Comparison of ENCODE assay signal across 17 cellular contexts in the genomic region with DNA sequence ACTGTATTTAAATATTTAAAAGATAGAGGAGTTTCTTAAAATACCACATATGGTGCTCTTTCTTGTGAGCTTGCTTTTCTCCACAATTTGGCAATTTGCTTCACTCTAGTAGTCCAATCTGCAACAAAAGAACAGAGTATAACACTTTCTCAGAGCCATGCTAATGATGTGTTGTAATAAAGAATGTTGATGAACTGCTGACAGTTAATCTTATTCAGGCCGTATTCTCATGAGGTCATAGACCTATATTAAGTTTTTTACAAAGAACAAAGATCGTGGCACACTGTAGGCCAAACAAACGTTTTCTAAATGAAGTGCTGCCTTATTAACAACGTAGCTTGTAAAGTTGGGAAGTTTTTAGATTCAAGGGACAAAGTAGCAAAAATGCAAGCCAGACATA.
DNase-seq lines count a peak whose midpoint lies in the region; ATAC-seq and TF ChIP-seq lines count a peak whose summit lies in the region.
"Had no signal": no experiment of that assay in that cellular context is flagged by ENCODE, and none has a peak within 500 bp of the region (broad histone marks: within the 10 kb centered on the region; RNA-seq: fewer than 3 reads in every experiment).

No MANE protein-coding gene starts in this region.

- H3K4me3 ChIP-seq in right atrium auricular region (no peak overlapping the region), cardiac muscle cell (no peak overlapping the region), left lung (no peak overlapping the region), transverse colon (no peak overlapping the region)

- DNase-seq in Right ventricle myocardium inferior (ENCODE audit: missing footprints) (no peak), right atrium auricular region (ENCODE audit: low spot score) (no peak), cardiac muscle cell (ENCODE audit: low read depth in 1 of 2, low spot score in 1 of 2) (peak in 1 of 2 donors; percentile 17), left lung (no peak), transverse colon (no peak), MV-4-11 (lab: John Stamatoyannopoulos, UW) (no peak), HUDEP-2 (lab: John Stamatoyannopoulos, UW; ENCODE audit: unreplicated experiment in 76 of 76) (no peak), DMS114 treated with DMSO at 0.1 percent for 48 hours (lab: John Stamatoyannopoulos, UW; ENCODE audit: unreplicated experiment) (no peak)
- DNase-seq: Calu3; CD4-positive, alpha-beta memory T cell; DMS79; HCEC 1CT; NCI-H1417 treated with DMSO at 0.1 percent for 48 hours; NCI-H2029 treated with DMSO at 0.1 percent for 48 hours; NCI-H774; PC-3 had no signal

- H3K9me3 ChIP-seq in right atrium auricular region (no peaks in the 10 kb centered on the region), cardiac muscle cell (ENCODE audit: low read depth) (no peaks in the 10 kb centered on the region), left lung (no peaks in the 10 kb centered on the region), transverse colon (no peaks in the 10 kb centered on the region)

- no peak for TF ChIP-seq CTCF in right atrium auricular region (IDR thresholded peaks at IDR 0.05)
- TF ChIP-seq CTCF in cardiac muscle cell (IDR thresholded peaks at IDR 0.05; ENCODE audit: low read depth, low read length) = no peak
- no peak for TF ChIP-seq CTCF in left lung (IDR thresholded peaks at IDR 0.05)
- no peak for TF ChIP-seq CTCF in transverse colon (IDR thresholded peaks at IDR 0.05)

- TF ChIP-seq POLR2A in transverse colon (IDR thresholded peaks at IDR 0.05) = no peak

- H3K36me3 ChIP-seq in right atrium auricular region = peaks cover 41% of the 10 kb centered on the region
- peaks cover 63% of the 10 kb centered on the region for H3K36me3 ChIP-seq in cardiac muscle cell
- peaks cover 9 to 89% of the 10 kb centered on the region in 2 donors for H3K36me3 ChIP-seq in left lung
- H3K36me3 ChIP-seq in transverse colon = peaks cover 0 to 52% (median 23%) of the 10 kb centered on the region in 4 donors

- intact Hi-C loops in Right ventricle myocardium inferior (cut with DNase I) = no loop called here
- intact Hi-C loops in left lung (cut with DNase I) = no loop called here
- intact Hi-C loops in transverse colon (cut with DNase I; ENCODE audit: low total_unique reads) = no loop called here

- H3K4me1 ChIP-seq in right atrium auricular region (no peaks in the 10 kb centered on the region), cardiac muscle cell (ENCODE audit: low read depth) (no peaks in the 10 kb centered on the region), left lung (no peaks in the 10 kb centered on the region), transverse colon (no peaks in the 10 kb centered on the region)

- in situ Hi-C loops in transverse colon (cut with MboI; ENCODE audit: low pct_ligation_motif_present in 1 of 4, low pct_unique_long_range_greater_than_20kb in 1 of 4, low sequenced_read_pairs in 3 of 4) = no loop called here

- ATAC-seq in Right ventricle myocardium inferior (peak; percentile 64), left lung (peak; percentile 48)
- ATAC-seq: PC-3 had no signal

- H3K27me3 ChIP-seq in right atrium auricular region (no peaks in the 10 kb centered on the region), cardiac muscle cell (no peaks in the 10 kb centered on the region), left lung (no peaks in the 10 kb centered on the region), transverse colon (no peaks in the 10 kb centered on the region)

- H3K27ac ChIP-seq in right atrium auricular region (peak overlapping the region in 1 of 2 donors; percentile 45), cardiac muscle cell (peak overlapping the region; percentile 64), left lung (no peak overlapping the region), transverse colon (peak overlapping the region in 3 of 4 donors; percentile 33 to 44 (median 35))
- H3K27ac ChIP-seq: 22Rv1 had no signal

- no peak for TF ChIP-seq EP300 in transverse colon (IDR thresholded peaks at IDR 0.05; ENCODE audit: low read depth)

- 53 to 57% methylated on average over 4 of the region's 4 CpGs for WGBS in transverse colon (ENCODE audit: low coverage in 1 of 2), 2 donors

Comparison
In these comparisons a context has a peak if more than half of its experiments do, and no peak if none do; other contexts are left out.
1. H3K27ac ChIP-seq: peak in cardiac muscle cell (single experiment) and transverse colon (3 of 4); none in left lung (0 of 2).